In the genomic region with DNA sequence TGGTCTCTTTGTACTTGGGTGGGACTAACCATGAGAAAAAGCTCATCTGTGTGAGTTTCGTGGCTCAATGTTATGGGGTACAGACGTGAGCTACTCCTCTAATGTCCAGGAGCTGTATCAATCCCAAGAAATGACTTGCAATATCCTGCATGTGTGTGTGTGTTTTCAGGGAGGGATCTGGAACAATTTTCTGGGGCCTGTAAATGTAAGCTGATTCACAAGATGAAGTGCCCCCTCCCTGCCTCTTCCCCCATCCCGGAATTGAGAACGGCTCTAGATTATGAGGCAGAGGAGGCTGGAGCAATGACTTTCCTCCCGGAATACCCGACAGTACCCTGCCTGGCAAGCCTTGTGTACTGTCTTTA, we compare ENCODE assay signal across 23 cellular contexts. TPM values are rescaled to one million over a fixed set of nuclear protein-coding genes. Genes with fewer than 3 reads are reported as not detected.
DNase-seq lines count a peak whose midpoint lies in the region; ATAC-seq and TF ChIP-seq lines count a peak whose summit lies in the region.
"Had no signal": no experiment of that assay in that cellular context is flagged by ENCODE, and none has a peak within 500 bp of the region (broad histone marks: within the 10 kb centered on the region; RNA-seq: fewer than 3 reads in every experiment).

No MANE protein-coding gene starts in this region.

- H3K27ac Mint-ChIP-seq in MCF 10A (ENCODE audit: low read depth, unreplicated experiment) (no peak overlapping the region), glutamatergic neuron (ENCODE audit: unreplicated experiment) (peak overlapping the region; percentile 20)
- no peak overlapping the region for H3K27ac Mint-ChIP-seq in naive thymus-derived CD4-positive, alpha-beta T cell
- H3K27ac Mint-ChIP-seq: activated CD4-positive, alpha-beta memory T cell treated with anti-CD3 and anti-CD28 coated beads, Interleukin-2, amount 10 ng/mL, durations not matched to agents 7 days and 5 days; activated naive CD8-positive, alpha-beta T cell treated with anti-CD3 and anti-CD28 coated beads for 36 hours; neural progenitor cell; T-helper 1 cell treated with Interleukin-12 subunit alpha and Interleukin-12 subunit beta and Interleukin-4 antibody, amounts not matched to agents 30 μg/mL and 1 μg/mL, for 36 hours had no signal

- no peak for ATAC-seq in naive thymus-derived CD4-positive, alpha-beta T cell
- ATAC-seq: foreskin keratinocyte had no signal

- H3K4me1 ChIP-seq in breast epithelium (peaks cover 0 to 4% of the 10 kb centered on the region in 2 donors), sigmoid colon (peaks cover 0 to 23% (median 16%) of the 10 kb centered on the region in 4 donors), vagina (peaks cover 25% of the 10 kb centered on the region)
- no peaks in the 10 kb centered on the region for H3K4me1 ChIP-seq in naive thymus-derived CD4-positive, alpha-beta T cell (ENCODE audit: control insufficient read depth in 2 of 2, insufficient read depth in 2 of 2, low read length in 2 of 2)
- H3K4me1 ChIP-seq: lower lobe of right lung, neural progenitor cell had no signal

- DNase-seq in breast epithelium (ENCODE audit: low spot score in 2 of 2) (no peak), MCF 10A (ENCODE audit: unreplicated experiment) (no peak), glutamatergic neuron (no peak), sigmoid colon (no peak), vagina (ENCODE audit: extremely low spot score in 2 of 2) (no peak), NOMO-1 (lab: John Stamatoyannopoulos, UW; ENCODE audit: unreplicated experiment in 2 of 2) (no peak), HPDE6-E6E7 (ENCODE audit: extremely low spot score) (no peak)
- DNase-seq in naive thymus-derived CD4-positive, alpha-beta T cell, result no peak
- DNase-seq: activated CD4-positive, alpha-beta memory T cell treated with anti-CD3 and anti-CD28 coated beads, Interleukin-2, amount 10 ng/mL, durations not matched to agents 7 days and 5 days; activated CD4-positive, CD25-positive, alpha-beta regulatory T cell treated with anti-CD3 and anti-CD28 coated beads, Interleukin-2, amount 50 U/mL, for 72 hours; activated naive CD8-positive, alpha-beta T cell treated with anti-CD3 and anti-CD28 coated beads for 36 hours; BE2C; foreskin keratinocyte; GOT3; islet precursor cell; KG1; lower lobe of right lung; NCI-H146; NCI-H2171; NCI-H524 treated with DMSO at 0.1 percent for 48 hours had no signal

- H3K4me3 ChIP-seq in breast epithelium, result no peak overlapping the region
- H3K4me3 ChIP-seq in sigmoid colon, result no peak overlapping the region
- no peak overlapping the region for H3K4me3 ChIP-seq in vagina
- H3K4me3 ChIP-seq in naive thymus-derived CD4-positive, alpha-beta T cell (ENCODE audit: low read length), result no peak overlapping the region
- H3K4me3 ChIP-seq: lower lobe of right lung, neural progenitor cell had no signal

- CTCF ChIA-PET in MCF 10A (lab: Yijun Ruan, JAX), result interaction anchor here (0.9 kb wide), 1 partner anchor 10 kb away, joined by 4 read pairs; no protein-coding TSS in a partner anchor
- CTCF ChIA-PET in naive thymus-derived CD4-positive, alpha-beta T cell (lab: Charles Lee), result no interaction called here

- H3K36me3 Mint-ChIP-seq in MCF 10A (ENCODE audit: insufficient read depth, unreplicated experiment), result no peaks in the 10 kb centered on the region
- H3K36me3 Mint-ChIP-seq in glutamatergic neuron (ENCODE audit: unreplicated experiment), result peaks cover 16% of the 10 kb centered on the region
- peaks cover 0 to 8% (median 0%) of the 10 kb centered on the region in 5 donors for H3K36me3 Mint-ChIP-seq in naive thymus-derived CD4-positive, alpha-beta T cell
- H3K36me3 Mint-ChIP-seq: neural progenitor cell had no signal

- TF ChIP-seq EP300 in sigmoid colon (IDR thresholded peaks at IDR 0.05), result no peak

- no peak for TF ChIP-seq CTCF in breast epithelium (IDR thresholded peaks at IDR 0.05)
- TF ChIP-seq CTCF in MCF 10A (IDR thresholded peaks at IDR 0.05; ENCODE audit: unreplicated experiment), result no peak
- no peak for TF ChIP-seq CTCF in glutamatergic neuron (IDR thresholded peaks at IDR 0.05; ENCODE audit: partially characterized antibody, unreplicated experiment)
- TF ChIP-seq CTCF in sigmoid colon (IDR thresholded peaks at IDR 0.05), result no peak
- no peak for TF ChIP-seq CTCF in vagina (IDR thresholded peaks at IDR 0.05)

- no peaks in the 10 kb centered on the region for H3K27me3 ChIP-seq in breast epithelium
- no peaks in the 10 kb centered on the region for H3K27me3 ChIP-seq in sigmoid colon
- H3K27me3 ChIP-seq in vagina, result no peaks in the 10 kb centered on the region
- H3K27me3 ChIP-seq in naive thymus-derived CD4-positive, alpha-beta T cell (ENCODE audit: control insufficient read depth in 2 of 2, insufficient read depth in 2 of 2, low read length in 2 of 2), result no peaks in the 10 kb centered on the region
- H3K27me3 ChIP-seq: BE2C, foreskin keratinocyte, neural progenitor cell had no signal

- H3K27ac ChIP-seq in breast epithelium, result peak overlapping the region; percentile 66 to 85
- H3K27ac ChIP-seq in sigmoid colon, result peak overlapping the region in 3 of 4 donors; percentile 62 to 68 (median 67)
- H3K27ac ChIP-seq in vagina, result peak overlapping the region; percentile 22
- H3K27ac ChIP-seq in naive thymus-derived CD4-positive, alpha-beta T cell (ENCODE audit: low read depth, low read length), result no peak overlapping the region
- H3K27ac ChIP-seq: 22Rv1, foreskin keratinocyte, neural progenitor cell had no signal

- H3K36me3 ChIP-seq in breast epithelium (no peaks in the 10 kb centered on the region), sigmoid colon (no peaks in the 10 kb centered on the region), vagina (no peaks in the 10 kb centered on the region)
- H3K36me3 ChIP-seq in naive thymus-derived CD4-positive, alpha-beta T cell (ENCODE audit: control insufficient read depth in 2 of 3, insufficient read depth in 3 of 3, low read length in 3 of 3), result no peaks in the 10 kb centered on the region
- H3K36me3 ChIP-seq: BE2C, lower lobe of right lung, neural progenitor cell had no signal

- H3K4me1 Mint-ChIP-seq in MCF 10A (ENCODE audit: insufficient read depth, unreplicated experiment), result peaks cover 17% of the 10 kb centered on the region
- H3K4me1 Mint-ChIP-seq in glutamatergic neuron (ENCODE audit: low read depth, unreplicated experiment), result peaks cover 35% of the 10 kb centered on the region
- H3K4me1 Mint-ChIP-seq in naive thymus-derived CD4-positive, alpha-beta T cell, result peaks cover 0 to 10% (median 0%) of the 10 kb centered on the region in 7 donors

- intact Hi-C loops in breast epithelium (cut with DNase I; ENCODE audit: low total_unique reads), result no loop called here
- intact Hi-C loops in MCF 10A (cut with micrococcal nuclease), result no loop called here
- intact Hi-C loops in sigmoid colon (cut with DNase I), result no loop called here
- intact Hi-C loops in vagina (cut with DNase I), result no loop called here
- intact Hi-C loops in naive thymus-derived CD4-positive, alpha-beta T cell (cut with micrococcal nuclease), result no loop called here

- no peaks in the 10 kb centered on the region for H3K9me3 ChIP-seq in breast epithelium
- no peaks in the 10 kb centered on the region for H3K9me3 ChIP-seq in sigmoid colon
- H3K9me3 ChIP-seq in vagina, result no peaks in the 10 kb centered on the region
- no peaks in the 10 kb centered on the region for H3K9me3 ChIP-seq in naive thymus-derived CD4-positive, alpha-beta T cell (ENCODE audit: control insufficient read depth in 2 of 3, low read length in 3 of 3)
- H3K9me3 ChIP-seq: BE2C, lower lobe of right lung had no signal

- WGBS in sigmoid colon, 2 donors, result 80 to 81% methylated on average over 6 of the region's 6 CpGs

- BruUV-seq in MCF 10A (replicated peaks; lab: Mats Ljungman, UMichigan), result no TSS peak

- no peak for TF ChIP-seq POLR2A in breast epithelium (IDR thresholded peaks at IDR 0.05)
- TF ChIP-seq POLR2A in sigmoid colon (IDR thresholded peaks at IDR 0.05), result no peak
- TF ChIP-seq POLR2A in vagina (IDR thresholded peaks at IDR 0.05), result no peak

- H3K9me3 Mint-ChIP-seq in MCF 10A (ENCODE audit: unreplicated experiment) (no peaks in the 10 kb centered on the region), glutamatergic neuron (ENCODE audit: unreplicated experiment) (peaks cover 3% of the 10 kb centered on the region)
- H3K9me3 Mint-ChIP-seq in naive thymus-derived CD4-positive, alpha-beta T cell, result no peaks in the 10 kb centered on the region
- H3K9me3 Mint-ChIP-seq: activated CD4-positive, alpha-beta memory T cell treated with anti-CD3 and anti-CD28 coated beads, Interleukin-2, amount 10 ng/mL, durations not matched to agents 7 days and 5 days; activated naive CD8-positive, alpha-beta T cell treated with anti-CD3 and anti-CD28 coated beads for 36 hours; neural progenitor cell; T-helper 1 cell treated with Interleukin-12 subunit alpha and Interleukin-12 subunit beta and Interleukin-4 antibody, amounts not matched to agents 30 μg/mL and 1 μg/mL, for 36 hours had no signal

- POLR2A ChIA-PET in MCF 10A (lab: Yijun Ruan, JAX), result interaction anchor here (1.2 kb wide), 1 partner anchor 44 kb away, joined by 3 read pairs; no protein-coding TSS in a partner anchor
- POLR2A ChIA-PET in naive thymus-derived CD4-positive, alpha-beta T cell (lab: Charles Lee), result no interaction called here

- H3K27me3 Mint-ChIP-seq in MCF 10A (ENCODE audit: insufficient read depth, unreplicated experiment), result no peaks in the 10 kb centered on the region
- peaks cover 3% of the 10 kb centered on the region for H3K27me3 Mint-ChIP-seq in glutamatergic neuron (ENCODE audit: unreplicated experiment)
- H3K27me3 Mint-ChIP-seq in naive thymus-derived CD4-positive, alpha-beta T cell, result no peaks in the 10 kb centered on the region
- H3K27me3 Mint-ChIP-seq: activated CD4-positive, alpha-beta memory T cell treated with anti-CD3 and anti-CD28 coated beads, Interleukin-2, amount 10 ng/mL, durations not matched to agents 7 days and 5 days had no signal

- H3K4me3 Mint-ChIP-seq in MCF 10A (ENCODE audit: unreplicated experiment), result no peak overlapping the region
- no peak overlapping the region for H3K4me3 Mint-ChIP-seq in glutamatergic neuron (ENCODE audit: unreplicated experiment)
- no peak overlapping the region for H3K4me3 Mint-ChIP-seq in naive thymus-derived CD4-positive, alpha-beta T cell
- H3K4me3 Mint-ChIP-seq: activated CD4-positive, alpha-beta memory T cell treated with anti-CD3 and anti-CD28 coated beads, Interleukin-2, amount 10 ng/mL, durations not matched to agents 7 days and 5 days; activated naive CD8-positive, alpha-beta T cell treated with anti-CD3 and anti-CD28 coated beads for 36 hours; neural progenitor cell; T-helper 1 cell treated with Interleukin-12 subunit alpha and Interleukin-12 subunit beta and Interleukin-4 antibody, amounts not matched to agents 30 μg/mL and 1 μg/mL, for 36 hours had no signal

RNA-seq across cellular contexts. Expression of a gene that starts 53.9 kb away (rescaled TPM):
- 10 to 100 TPM; 31.5 to 44.1 (median 41.8) TPM for total RNA-seq in breast epithelium
- total RNA-seq in MCF 10A (2022), result 31.9 and 35.0 TPM in 2 replicates
- 39.1 TPM for total RNA-seq in glutamatergic neuron (ENCODE audit: unreplicated experiment)
- 10 to 100 TPM; 21.2 to 38.3 (median 27.7) TPM for total RNA-seq in sigmoid colon
- 10 to 100 TPM in 1 of 3 donors, 1 to 10 TPM in 2; 5.4 to 18.2 (median 6.9) TPM for polyA plus RNA-seq in sigmoid colon
- 17.4 TPM for total RNA-seq in vagina
- total RNA-seq in naive thymus-derived CD4-positive, alpha-beta T cell, result 10 to 100 TPM; 13.3 to 48.3 (median 23.1) TPM
- 10 to 100 TPM; 21.3 to 33.0 TPM for polyA plus RNA-seq in naive thymus-derived CD4-positive, alpha-beta T cell
